Comparison of ENCODE assay signal across 1 cellular context in genomic region chr12:92142251-92142896, GRCh38.
TF ChIP-seq lines count a peak whose summit lies in the region.

No MANE protein-coding gene starts in this region.

TF ChIP-seq in IMR-90, 13 proteins besides CTCF, POLR2A, EP300 and RAD21:
- TF ChIP-seq USF2 (IDR thresholded peaks at IDR 0.05; ENCODE audit: low read depth, low read length) (no peak), SMC3 (IDR thresholded peaks at IDR 0.05; ENCODE audit: low read depth, low read length) (no peak), CHD1 (IDR thresholded peaks at IDR 0.05; ENCODE audit: low read depth, low read length) (0 out of 2 replicates have a peak, but pooled peaks have one; percentile 81)
